17 cellular contexts compared by ENCODE assay signal in the genomic region with DNA sequence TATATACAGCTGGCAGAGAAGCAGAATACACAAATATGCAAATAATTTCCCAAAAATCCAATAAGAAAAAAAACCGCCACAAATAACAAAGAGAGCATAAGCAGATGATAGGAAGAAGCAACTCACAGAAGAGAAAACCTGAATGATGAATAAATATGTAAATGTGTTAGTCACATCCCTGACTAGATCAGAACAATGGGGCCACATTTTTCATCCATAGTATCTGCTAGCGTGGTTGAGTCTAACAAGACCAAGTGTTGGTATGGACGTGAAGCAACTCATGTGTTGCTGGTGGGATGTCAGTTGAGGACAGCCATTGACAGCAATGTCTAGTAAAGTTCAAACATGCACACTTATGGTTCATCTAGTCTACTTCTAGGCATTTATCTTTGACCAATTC. TPM values are rescaled to one million over a fixed set of nuclear protein-coding genes. Genes with fewer than 3 reads are reported as not detected.
DNase-seq lines count a peak whose midpoint lies in the region; ATAC-seq and TF ChIP-seq lines count a peak whose summit lies in the region.
"Had no signal": no experiment of that assay in that cellular context is flagged by ENCODE, and none has a peak within 500 bp of the region (broad histone marks: within the 10 kb centered on the region; RNA-seq: fewer than 3 reads in every experiment).

No MANE protein-coding gene starts in this region.

- no peaks in the 10 kb centered on the region for H3K4me1 Mint-ChIP-seq in activated T-helper 17 cell treated with anti-CD3 and anti-CD28 coated beads, Interleukin-2, amount 50 U/mL, for 72 hours
- peaks cover 4 to 14% (median 6%) of the 10 kb centered on the region in 3 donors for H3K4me1 Mint-ChIP-seq in CD8-positive, alpha-beta memory T cell

- DNase-seq in PC-3 = peak; percentile 6
- DNase-seq in fibroblast of pulmonary artery (ENCODE audit: low read depth) = peak; percentile 13
- no peak for DNase-seq in vagina (ENCODE audit: extremely low spot score in 2 of 2)
- DNase-seq in testis = no peak
- DNase-seq in CD8-positive, alpha-beta memory T cell = no peak
- no peak for DNase-seq in cerebellar nuclear complex (lab: John Stamatoyannopoulos, UW)
- DNase-seq: ACHN; BE2C; C1 segment of cervical spinal cord; Caco-2; CD4-positive, CD25-positive, alpha-beta regulatory T cell; DMS79; GF-D8; GOT3; H7 had no signal

- no peaks in the 10 kb centered on the region for H3K36me3 Mint-ChIP-seq in activated T-helper 17 cell treated with anti-CD3 and anti-CD28 coated beads, Interleukin-2, amount 50 U/mL, for 72 hours (ENCODE audit: low read depth)
- H3K36me3 Mint-ChIP-seq in CD8-positive, alpha-beta memory T cell = peaks cover 0 to 2% (median 0%) of the 10 kb centered on the region in 3 donors
- H3K36me3 Mint-ChIP-seq: CD4-positive, CD25-positive, alpha-beta regulatory T cell had no signal

- H3K27me3 ChIP-seq in PC-3 (ENCODE audit: low read length) (no peaks in the 10 kb centered on the region), vagina (no peaks in the 10 kb centered on the region), testis (no peaks in the 10 kb centered on the region)
- peaks cover 3% of the 10 kb centered on the region for H3K27me3 ChIP-seq in CD8-positive, alpha-beta memory T cell (ENCODE audit: insufficient read depth, low read length, poor library complexity, severe bottlenecking)

- BruUV-seq in PC-3 (replicated peaks; lab: Mats Ljungman, UMichigan) = no TSS peak

- no peak overlapping the region for H2AFZ ChIP-seq in PC-3 (ENCODE audit: low read length)

- WGBS in testis, 2 donors = 87 to 92% methylated on average over 3 of the region's 3 CpGs

- H3K9me3 Mint-ChIP-seq in activated T-helper 17 cell treated with anti-CD3 and anti-CD28 coated beads, Interleukin-2, amount 50 U/mL, for 72 hours = no peaks in the 10 kb centered on the region
- H3K9me3 Mint-ChIP-seq in CD8-positive, alpha-beta memory T cell = no peaks in the 10 kb centered on the region

- no peaks in the 10 kb centered on the region for H3K9me2 ChIP-seq in PC-3 (replicated peaks; ENCODE audit: low read length)

- CTCF ChIA-PET in PC-3 (lab: Charles Lee) = no interaction called here
- CTCF ChIA-PET in CD8-positive, alpha-beta memory T cell (lab: Charles Lee) = no interaction called here

- H3K79me2 ChIP-seq in PC-3 (ENCODE audit: low read length) = no peaks in the 10 kb centered on the region

- no peaks in the 10 kb centered on the region for H3K36me3 ChIP-seq in PC-3 (ENCODE audit: low read depth, low read length)
- no peaks in the 10 kb centered on the region for H3K36me3 ChIP-seq in vagina
- no peaks in the 10 kb centered on the region for H3K36me3 ChIP-seq in testis (ENCODE audit: low read depth, missing control alignments)
- no peaks in the 10 kb centered on the region for H3K36me3 ChIP-seq in CD8-positive, alpha-beta memory T cell (ENCODE audit: insufficient read depth, low read length)
- H3K36me3 ChIP-seq: BE2C had no signal

- no peak for TF ChIP-seq POLR2A in vagina (IDR thresholded peaks at IDR 0.05)
- no peak for TF ChIP-seq POLR2A in testis (IDR thresholded peaks at IDR 0.05)

- H3K27ac ChIP-seq in PC-3 (ENCODE audit: low read length) = no peak overlapping the region
- no peak overlapping the region for H3K27ac ChIP-seq in vagina
- H3K27ac ChIP-seq in testis = no peak overlapping the region
- no peak overlapping the region for H3K27ac ChIP-seq in CD8-positive, alpha-beta memory T cell (ENCODE audit: low read depth, low read length)

- no peaks in the 10 kb centered on the region for H3F3A ChIP-seq in PC-3 (ENCODE audit: low read length, unreplicated experiment)

- H3K4me1 ChIP-seq in PC-3 (ENCODE audit: insufficient read depth, low read length) (peaks cover 3% of the 10 kb centered on the region; the same call in 1 of the 2 replicates), vagina (no peaks in the 10 kb centered on the region), testis (peaks cover 7% of the 10 kb centered on the region)
- H3K4me1 ChIP-seq in CD8-positive, alpha-beta memory T cell (ENCODE audit: insufficient read depth, low read length) = no peaks in the 10 kb centered on the region
- H3K4me1 ChIP-seq: BE2C had no signal

- ATAC-seq in PC-3 = no peak
- ATAC-seq in activated T-helper 17 cell treated with anti-CD3 and anti-CD28 coated beads, Interleukin-2, amount 50 U/mL, for 72 hours (replicated peaks) = peak; percentile 35
- ATAC-seq: HCT116 had no signal

- TF ChIP-seq CTCF in PC-3 (conservative IDR thresholded peaks at IDR 0.05; ENCODE audit: low read depth, low read length) = no peak
- TF ChIP-seq CTCF in fibroblast of pulmonary artery (IDR thresholded peaks at IDR 0.05; ENCODE audit: low read length, missing control alignments) = no peak
- no peak for TF ChIP-seq CTCF in vagina (IDR thresholded peaks at IDR 0.05)
- TF ChIP-seq CTCF in testis (IDR thresholded peaks at IDR 0.05) = no peak

- H3K27me3 Mint-ChIP-seq in activated T-helper 17 cell treated with anti-CD3 and anti-CD28 coated beads, Interleukin-2, amount 50 U/mL, for 72 hours = peaks cover 25% of the 10 kb centered on the region
- peaks cover 14 to 40% of the 10 kb centered on the region in 2 donors for H3K27me3 Mint-ChIP-seq in CD8-positive, alpha-beta memory T cell

- no peak overlapping the region for H3K27ac Mint-ChIP-seq in activated T-helper 17 cell treated with anti-CD3 and anti-CD28 coated beads, Interleukin-2, amount 50 U/mL, for 72 hours
- H3K27ac Mint-ChIP-seq in CD8-positive, alpha-beta memory T cell = no peak overlapping the region
- H3K27ac Mint-ChIP-seq: CD4-positive, CD25-positive, alpha-beta regulatory T cell had no signal

- H3K4me3 ChIP-seq in PC-3 (ENCODE audit: low read length) (no peak overlapping the region), fibroblast of pulmonary artery (replicated peaks; ENCODE audit: low read depth, low read length) (no peak overlapping the region), vagina (no peak overlapping the region), testis (no peak overlapping the region)
- no peak overlapping the region for H3K4me3 ChIP-seq in CD8-positive, alpha-beta memory T cell (ENCODE audit: low read length)

- no peak overlapping the region for H3K4me3 Mint-ChIP-seq in activated T-helper 17 cell treated with anti-CD3 and anti-CD28 coated beads, Interleukin-2, amount 50 U/mL, for 72 hours
- H3K4me3 Mint-ChIP-seq in CD8-positive, alpha-beta memory T cell = no peak overlapping the region
- H3K4me3 Mint-ChIP-seq: CD4-positive, CD25-positive, alpha-beta regulatory T cell had no signal

- H4K20me1 ChIP-seq in PC-3 (ENCODE audit: low read length) = no peaks in the 10 kb centered on the region

- no peak overlapping the region for H3K4me2 ChIP-seq in PC-3 (ENCODE audit: low read length)

- H3K9me3 ChIP-seq in PC-3 (ENCODE audit: low read length) = no peaks in the 10 kb centered on the region
- H3K9me3 ChIP-seq in vagina = no peaks in the 10 kb centered on the region
- no peaks in the 10 kb centered on the region for H3K9me3 ChIP-seq in testis
- H3K9me3 ChIP-seq in CD8-positive, alpha-beta memory T cell (ENCODE audit: low read length) = no peaks in the 10 kb centered on the region
- H3K9me3 ChIP-seq: BE2C, Caco-2 had no signal

- intact Hi-C loops in PC-3 (cut with micrococcal nuclease) = no loop called here
- intact Hi-C loops in vagina (cut with DNase I) = no loop called here
- intact Hi-C loops in testis (cut with DNase I; ENCODE audit: low total_unique reads) = no loop called here

- H3K9ac ChIP-seq in PC-3 (ENCODE audit: low read length) = no peak overlapping the region

- POLR2A ChIA-PET in PC-3 (lab: Charles Lee; ENCODE audit: unreplicated experiment) = no interaction called here
- POLR2A ChIA-PET in CD8-positive, alpha-beta memory T cell (lab: Charles Lee) = no interaction called here

RNA-seq across cellular contexts. Expression of gene SLC22A3, which starts 3.9 kb away (rescaled TPM):
- total RNA-seq in PC-3 (2014; rRNA removed) (0.47 and 0.92 TPM in 2 replicates), vagina (16.5 TPM), testis (10 to 100 TPM in 1 of 2 donors, 1 to 10 TPM in 1; 5.7 to 10.3 TPM)
- under 1 TPM in 1 of 2 donors, not detected in 1; 0.11 TPM for total RNA-seq in activated T-helper 17 cell treated with anti-CD3 and anti-CD28 coated beads, Interleukin-2, amount 50 U/mL, for 72 hours
- polyA plus RNA-seq in testis (ENCODE audit: insufficient read depth, low read depth, low replicate concordance) = 6.9 TPM
- total RNA-seq in CD8-positive, alpha-beta memory T cell = not detected
- not detected for polyA plus RNA-seq in CD8-positive, alpha-beta memory T cell

Comparison
In these comparisons a context has a peak if more than half of its experiments do, and no peak if none do; other contexts are left out.
1. DNase-seq: peak in PC-3 (single experiment) and fibroblast of pulmonary artery (single experiment); none in vagina (0 of 2), testis (single experiment), CD8-positive, alpha-beta memory T cell (0 of 5) and cerebellar nuclear complex (0 of 2).